25 cellular contexts compared by ENCODE assay signal in the genomic region with DNA sequence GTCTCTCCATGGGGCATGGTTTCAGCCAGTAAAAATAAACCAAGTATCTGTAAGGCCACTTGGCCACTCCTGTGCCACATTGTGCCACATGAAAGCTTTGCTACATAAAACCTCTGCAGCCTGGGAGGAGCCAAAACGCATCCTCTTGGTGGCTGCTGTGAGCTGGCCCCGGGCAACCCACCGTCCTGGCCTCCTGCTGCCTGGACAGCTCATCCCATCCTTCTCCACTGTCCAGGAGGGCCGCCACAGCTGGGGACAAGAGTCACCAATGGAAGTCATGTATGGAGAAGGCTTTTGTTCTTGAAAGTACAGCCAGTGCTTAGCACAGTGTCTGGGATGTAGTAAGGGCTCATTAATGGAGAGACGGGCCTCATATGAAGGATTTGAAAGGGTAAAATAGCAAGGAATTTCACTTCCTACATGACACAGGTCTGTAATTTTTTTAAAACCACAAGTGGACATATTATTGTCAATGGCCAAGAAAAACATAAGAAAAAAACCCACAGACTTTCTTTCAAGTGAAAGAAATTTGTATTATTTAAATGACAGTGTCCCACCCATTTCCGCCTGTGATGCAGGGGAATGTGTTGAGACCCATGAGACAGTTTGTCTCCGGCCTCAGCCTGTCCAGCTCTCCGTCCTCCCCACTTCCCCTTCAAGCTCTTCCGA. TPM values are rescaled to one million over a fixed set of nuclear protein-coding genes. Genes with fewer than 3 reads are reported as not detected.
DNase-seq lines count a peak whose midpoint lies in the region; ATAC-seq and TF ChIP-seq lines count a peak whose summit lies in the region.
"Had no signal": no experiment of that assay in that cellular context is flagged by ENCODE, and none has a peak within 500 bp of the region (broad histone marks: within the 10 kb centered on the region; RNA-seq: fewer than 3 reads in every experiment).

No MANE protein-coding gene starts in this region.

- DNase-seq in M059J (ENCODE audit: low read depth) (peak; percentile 42), astrocyte of the hippocampus (ENCODE audit: low read depth, low spot score) (peak; percentile 53), mesenchymal stem cell (no peak), COLO668 (lab: John Stamatoyannopoulos, UW; ENCODE audit: unreplicated experiment) (no peak), suprapubic skin (ENCODE audit: low spot score in 2 of 2) (no peak)
- no peak for DNase-seq in activated CD8-positive, alpha-beta T cell treated with anti-CD3 and anti-CD28 coated beads for 36 hours
- DNase-seq: activated CD4-positive, alpha-beta T cell treated with anti-CD3 and anti-CD28 coated beads, Interleukin-2, amount 10 ng/mL, durations not matched to agents 24 days and 14 days; activated CD8-positive, alpha-beta memory T cell treated with anti-CD3 and anti-CD28 coated beads, Interleukin-2, amount 10 ng/mL, durations not matched to agents 7 days and 5 days; activated T-cell treated with anti-CD3 and anti-CD28 coated beads, Interleukin-2, amount 50 U/mL, for 48 hours; Calu3; cortex of kidney; NCI-H1436; NCI-H446; NCI-H774; psoas muscle; stimulated activated naive CD4-positive, alpha-beta T cell treated with Interleukin-2 at 50 U/mL for 16 hours; T-helper 17 cell; tibial artery had no signal

- no peak overlapping the region for H3K14ac ChIP-seq in mesenchymal stem cell (ENCODE audit: low read length in 2 of 2)

- no peaks in the 10 kb centered on the region for H3K79me1 ChIP-seq in mesenchymal stem cell (replicated peaks; ENCODE audit: low read length, poor library complexity, severe bottlenecking)

- no peak overlapping the region for H3K27ac Mint-ChIP-seq in activated CD8-positive, alpha-beta T cell treated with anti-CD3 and anti-CD28 coated beads for 36 hours
- H3K27ac Mint-ChIP-seq: activated CD4-positive, alpha-beta T cell treated with anti-CD3 and anti-CD28 coated beads, Interleukin-2, amount 10 ng/mL, durations not matched to agents 24 days and 14 days; activated CD8-positive, alpha-beta memory T cell treated with anti-CD3 and anti-CD28 coated beads, Interleukin-2, amount 10 ng/mL, durations not matched to agents 7 days and 5 days; memory B cell; T-helper 17 cell had no signal

- H2BK120ac ChIP-seq in mesenchymal stem cell (ENCODE audit: low read depth, low read length), result no peak overlapping the region

- H2AK5ac ChIP-seq in mesenchymal stem cell (ENCODE audit: low read length, severe bottlenecking), result no peak overlapping the region

- H3K27me3 ChIP-seq in ACC112 (ENCODE audit: insufficient read depth, low read length) (no peaks in the 10 kb centered on the region), mesenchymal stem cell (ENCODE audit: control insufficient read depth in 1 of 2, insufficient read depth in 1 of 2, low read length in 2 of 2) (peaks cover 0 to 7% of the 10 kb centered on the region in 2 experiments), suprapubic skin (no peaks in the 10 kb centered on the region)
- H3K27me3 ChIP-seq: BLaER1, hepatocyte had no signal

- POLR2A ChIA-PET in activated CD8-positive, alpha-beta T cell treated with anti-CD3 and anti-CD28 coated beads for 36 hours (lab: Charles Lee), result no interaction called here

- H3K18ac ChIP-seq in mesenchymal stem cell (ENCODE audit: low read depth in 1 of 2, low read length in 2 of 2), result no peak overlapping the region

- no peak overlapping the region for H3K4me2 ChIP-seq in mesenchymal stem cell (ENCODE audit: low read length, poor library complexity, severe bottlenecking)
- H3K4me2 ChIP-seq: BLaER1, hepatocyte had no signal

- peak overlapping the region; percentile 29 for H4K8ac ChIP-seq in mesenchymal stem cell (ENCODE audit: low read length)

- no peak for ATAC-seq in HG03520 (IDR thresholded peaks at IDR 0.05; ENCODE audit: unreplicated experiment)
- no peak for ATAC-seq in activated CD8-positive, alpha-beta T cell treated with anti-CD3 and anti-CD28 coated beads for 36 hours
- ATAC-seq: activated CD8-positive, alpha-beta memory T cell treated with anti-CD3 and anti-CD28 coated beads, Interleukin-2, amount 10 ng/mL, durations not matched to agents 7 days and 5 days; psoas muscle; SK-N-SH treated with all-trans-retinoic acid at 6 μM for 48 hours; T-helper 17 cell had no signal

- H3K4me1 Mint-ChIP-seq in activated CD8-positive, alpha-beta T cell treated with anti-CD3 and anti-CD28 coated beads for 36 hours (ENCODE audit: low read depth), result peaks cover 2% of the 10 kb centered on the region
- H3K4me1 Mint-ChIP-seq: activated CD8-positive, alpha-beta memory T cell treated with anti-CD3 and anti-CD28 coated beads, Interleukin-2, amount 10 ng/mL, durations not matched to agents 7 days and 5 days; T-helper 17 cell had no signal

- no peak for TF ChIP-seq EP300 in suprapubic skin (IDR thresholded peaks at IDR 0.05)

- intact Hi-C loops in activated CD8-positive, alpha-beta T cell treated with anti-CD3 and anti-CD28 coated beads for 36 hours (cut with micrococcal nuclease), result no loop called here

- H2AFZ ChIP-seq in ACC112 (ENCODE audit: low read length, unreplicated experiment) (no peak overlapping the region), mesenchymal stem cell (ENCODE audit: low read depth, low read length) (no peak overlapping the region)
- H2AFZ ChIP-seq: hepatocyte had no signal

- peak overlapping the region; percentile 13 for H2BK15ac ChIP-seq in mesenchymal stem cell (ENCODE audit: low read depth, poor library complexity, severe bottlenecking)

- TF ChIP-seq POLR2A in suprapubic skin (IDR thresholded peaks at IDR 0.05), result no peak

- H3K79me2 ChIP-seq in ACC112 (ENCODE audit: control insufficient read depth, insufficient read depth, low read length, unreplicated experiment), result no peaks in the 10 kb centered on the region
- H3K79me2 ChIP-seq: hepatocyte had no signal

- CTCF ChIA-PET in activated CD8-positive, alpha-beta T cell treated with anti-CD3 and anti-CD28 coated beads for 36 hours (lab: Charles Lee), result interaction anchor here (1.1 to 5.1 kb wide), 4 partner anchors 9 to 37 kb away, joined by 3 to 23 read pairs (median 4); no protein-coding TSS in a partner anchor

- 89% methylated on average over 6 of the region's 9 CpGs for WGBS in mesenchymal stem cell
- WGBS in suprapubic skin, result 76% methylated on average over 7 of the region's 9 CpGs

- H3K23ac ChIP-seq in mesenchymal stem cell (ENCODE audit: low read length in 2 of 2), result no peak overlapping the region

- H3K4me3 ChIP-seq in ACC112 (ENCODE audit: low read depth, low read length) (no peak overlapping the region), mesenchymal stem cell (ENCODE audit: insufficient read depth in 1 of 2, low read depth in 1 of 2, low read length in 2 of 2) (no peak overlapping the region), suprapubic skin (no peak overlapping the region)
- H3K4me3 ChIP-seq: BLaER1, HAP-1, hepatocyte, psoas muscle, tibial artery had no signal

- no peak overlapping the region for H2BK12ac ChIP-seq in mesenchymal stem cell (ENCODE audit: low read length in 2 of 2)

- no peak for TF ChIP-seq CTCF in suprapubic skin (IDR thresholded peaks at IDR 0.05)
- no peak for TF ChIP-seq CTCF in activated CD8-positive, alpha-beta T cell treated with anti-CD3 and anti-CD28 coated beads for 36 hours (IDR thresholded peaks at IDR 0.05)

- H3K9ac ChIP-seq in mesenchymal stem cell (ENCODE audit: low read length), result no peak overlapping the region
- H3K9ac ChIP-seq: BLaER1 had no signal

- H3K4ac ChIP-seq in mesenchymal stem cell (ENCODE audit: low read depth in 1 of 2, low read length in 2 of 2), result no peak overlapping the region

- H3K27ac ChIP-seq in ACC112 (ENCODE audit: low read depth, low read length) (peak overlapping the region; percentile 17; the same call in 1 of the 2 replicates), mesenchymal stem cell (ENCODE audit: low read length, poor library complexity, severe bottlenecking) (no peak overlapping the region), suprapubic skin (no peak overlapping the region)
- H3K27ac ChIP-seq: BLaER1, hepatocyte, psoas muscle, tibial artery had no signal

- H3K27me3 Mint-ChIP-seq in activated CD8-positive, alpha-beta T cell treated with anti-CD3 and anti-CD28 coated beads for 36 hours, result no peaks in the 10 kb centered on the region
- H3K27me3 Mint-ChIP-seq: activated CD8-positive, alpha-beta memory T cell treated with anti-CD3 and anti-CD28 coated beads, Interleukin-2, amount 10 ng/mL, durations not matched to agents 7 days and 5 days; T-helper 17 cell had no signal

- H3K9me3 ChIP-seq in mesenchymal stem cell (ENCODE audit: control insufficient read depth, low read length), result no peaks in the 10 kb centered on the region
- no peaks in the 10 kb centered on the region for H3K9me3 ChIP-seq in suprapubic skin
- H3K9me3 ChIP-seq: BLaER1, HAP-1, psoas muscle, tibial artery had no signal

- H3K36me3 ChIP-seq in ACC112 (ENCODE audit: insufficient read depth, low read length) (no peaks in the 10 kb centered on the region), mesenchymal stem cell (ENCODE audit: control insufficient read depth in 1 of 2, insufficient read depth in 2 of 2, low read depth in 1 of 2, low read length in 2 of 2) (peaks cover 0 to 72% of the 10 kb centered on the region in 2 experiments), suprapubic skin (peaks cover 6% of the 10 kb centered on the region)
- H3K36me3 ChIP-seq: BLaER1, HAP-1, tibial artery had no signal

- no peaks in the 10 kb centered on the region for H3K9me3 Mint-ChIP-seq in activated CD8-positive, alpha-beta T cell treated with anti-CD3 and anti-CD28 coated beads for 36 hours
- H3K9me3 Mint-ChIP-seq: activated CD4-positive, alpha-beta T cell treated with anti-CD3 and anti-CD28 coated beads, Interleukin-2, amount 10 ng/mL, durations not matched to agents 24 days and 14 days; memory B cell had no signal

- no peaks in the 10 kb centered on the region for H3K36me3 Mint-ChIP-seq in activated CD8-positive, alpha-beta T cell treated with anti-CD3 and anti-CD28 coated beads for 36 hours (ENCODE audit: low read depth)
- H3K36me3 Mint-ChIP-seq: activated CD8-positive, alpha-beta memory T cell treated with anti-CD3 and anti-CD28 coated beads, Interleukin-2, amount 10 ng/mL, durations not matched to agents 7 days and 5 days; memory B cell had no signal

- no peak overlapping the region for H4K91ac ChIP-seq in mesenchymal stem cell (ENCODE audit: low read length)

- no peak overlapping the region for H3K4me3 Mint-ChIP-seq in activated CD8-positive, alpha-beta T cell treated with anti-CD3 and anti-CD28 coated beads for 36 hours
- H3K4me3 Mint-ChIP-seq: activated CD4-positive, alpha-beta T cell treated with anti-CD3 and anti-CD28 coated beads, Interleukin-2, amount 10 ng/mL, durations not matched to agents 24 days and 14 days; activated CD8-positive, alpha-beta memory T cell treated with anti-CD3 and anti-CD28 coated beads, Interleukin-2, amount 10 ng/mL, durations not matched to agents 7 days and 5 days; memory B cell; T-helper 17 cell had no signal

- H3K4me1 ChIP-seq in ACC112 (ENCODE audit: control insufficient read depth, insufficient read depth, low read length, unreplicated experiment) (peaks cover 25% of the 10 kb centered on the region), mesenchymal stem cell (ENCODE audit: control insufficient read depth, insufficient read depth, low read depth, low read length) (peaks cover 14% of the 10 kb centered on the region), suprapubic skin (peaks cover 15% of the 10 kb centered on the region)
- H3K4me1 ChIP-seq: HAP-1, psoas muscle, tibial artery had no signal

- no peak overlapping the region for H2BK5ac ChIP-seq in mesenchymal stem cell (ENCODE audit: low read depth, low read length, poor library complexity, severe bottlenecking)

RNA-seq across cellular contexts. Expression of a gene that starts 6.6 kb away (rescaled TPM):
- total RNA-seq in M059J (2014; rRNA removed; shearing (Covaris generic)), result 0.10 and 1.0 TPM in 2 replicates
- 9.1 TPM for polyA plus RNA-seq in mesenchymal stem cell (2013, experiment 1 of 2)
- 8.7 TPM for polyA plus RNA-seq in mesenchymal stem cell (2013, experiment 2 of 2)
- total RNA-seq in suprapubic skin, result 10 to 100 TPM; 21.8 to 38.8 (median 24.0) TPM
- total RNA-seq in activated CD8-positive, alpha-beta T cell treated with anti-CD3 and anti-CD28 coated beads for 36 hours, result under 1 TPM; 0.20 to 0.56 TPM
- total RNA-seq: activated CD8-positive, alpha-beta memory T cell treated with anti-CD3 and anti-CD28 coated beads, Interleukin-2, amount 10 ng/mL, durations not matched to agents 7 days and 5 days had no signal

RNA-seq across cellular contexts. Expression of a gene that starts 56.8 kb away (rescaled TPM):
- total RNA-seq in M059J (2014; rRNA removed; shearing (Covaris generic)), result 68.5 and 74.6 TPM in 2 replicates
- polyA plus RNA-seq in mesenchymal stem cell (2013, experiment 1 of 2), result 30.4 TPM
- 33.2 TPM for polyA plus RNA-seq in mesenchymal stem cell (2013, experiment 2 of 2)
- 10 to 100 TPM; 18.0 to 24.5 (median 20.8) TPM for total RNA-seq in suprapubic skin
- total RNA-seq in activated CD8-positive, alpha-beta T cell treated with anti-CD3 and anti-CD28 coated beads for 36 hours, result 10 to 100 TPM; 18.5 to 19.8 TPM

Comparison
In these comparisons a context has a peak if more than half of its experiments do, and no peak if none do; other contexts are left out.
1. DNase-seq: peak in M059J (single experiment) and astrocyte of the hippocampus (single experiment); none in mesenchymal stem cell (single experiment), COLO668 (single experiment), suprapubic skin (0 of 2) and activated CD8-positive, alpha-beta T cell treated with anti-CD3 and anti-CD28 coated beads for 36 hours (single experiment).
2. RNA of a gene that starts 6.6 kb away (total RNA-seq): 21.8 to 38.8 TPM in suprapubic skin; 0.20 to 0.56 TPM in activated CD8-positive, alpha-beta T cell treated with anti-CD3 and anti-CD28 coated beads for 36 hours and 0.10 to 1.0 TPM in M059J; every median in the first group is over 10 times any median in the second.